ENCODE assay signal across 34 cellular contexts in genomic region chr17:72492941-72493340, GRCh38.
"Had no signal": no experiment of that assay in that cellular context is flagged by ENCODE, and none has a peak within 500 bp of the region (broad histone marks: within the 10 kb centered on the region; RNA-seq: fewer than 3 reads in every experiment).

No MANE protein-coding gene starts in this region.

- H3K36me3 ChIP-seq: adrenal gland, ascending aorta, brain microvascular endothelial cell, breast epithelium, cardiac muscle cell had no signal

- H3K27me3 ChIP-seq: adrenal gland, ascending aorta, body of pancreas, brain microvascular endothelial cell, breast epithelium, cardiac muscle cell had no signal

- DNase-seq: activated effector memory CD4-positive, alpha-beta T cell treated with anti-CD3 and anti-CD28 coated beads, Interleukin-2, amount 50 U/mL, for 16 hours; activated effector memory CD4-positive, alpha-beta T cell treated with Interleukin-2 at 50 U/mL for 16 hours; activated gamma-delta T cell; activated gamma-delta T cell treated with Interleukin-2 at 50 U/mL for 16 hours; activated naive CD4-positive, alpha-beta T cell; activated naive CD4-positive, alpha-beta T cell treated with anti-CD3 and anti-CD28 coated beads for 36 hours; activated naive CD4-positive, alpha-beta T cell treated with anti-CD3 and anti-CD28 coated beads, Interleukin-2, amount 10 ng/mL, durations not matched to agents 7 days and 5 days; activated naive CD4-positive, alpha-beta T cell treated with anti-CD3 and anti-CD28 coated beads, Interleukin-2, amount 50 U/mL, for 16 hours; activated naive CD4-positive, alpha-beta T cell treated with Interleukin-2 at 50 U/mL for 16 hours; activated naive CD8-positive, alpha-beta T cell treated with anti-CD3 and anti-CD28 coated beads for 36 hours; activated naive CD8-positive, alpha-beta T cell treated with anti-CD3 and anti-CD28 coated beads, Interleukin-2, amount 10 ng/mL, durations not matched to agents 7 days and 5 days; activated naive CD8-positive, alpha-beta T cell treated with anti-CD3 and anti-CD28 coated beads, Interleukin-2, amount 50 U/mL, for 24 hours; activated T-cell treated with anti-CD3 and anti-CD28 coated beads, Interleukin-2, amount 50 U/mL, for 1 hour; activated T-cell treated with anti-CD3 and anti-CD28 coated beads, Interleukin-2, amount 50 U/mL, for 24 hours; activated T-cell treated with anti-CD3 and anti-CD28 coated beads, Interleukin-2, amount 50 U/mL, for 4 hours; activated T-cell treated with anti-CD3 and anti-CD28 coated beads, Interleukin-2, amount 50 U/mL, for 48 hours; activated T-cell treated with anti-CD3 and anti-CD28 coated beads, Interleukin-2, amount 50 U/mL, for 72 hours; adrenal gland; amniotic stem cell; amygdala; anterior cingulate cortex; aorta; body of pancreas; brain microvascular endothelial cell; caudate nucleus; central memory CD4-positive, alpha-beta T cell; cerebellar nuclear complex had no signal

- H3K9me3 ChIP-seq: adrenal gland, ascending aorta, body of pancreas had no signal

- H3K4me1 ChIP-seq: adrenal gland, ascending aorta, breast epithelium had no signal

- ATAC-seq: activated naive CD4-positive, alpha-beta T cell treated with anti-CD3 and anti-CD28 coated beads, Interleukin-2, amount 50 U/mL, for 72 hours; activated naive CD8-positive, alpha-beta T cell treated with anti-CD3 and anti-CD28 coated beads, Interleukin-2, amount 50 U/mL, for 24 hours; activated T-cell treated with anti-CD3 and anti-CD28 coated beads, Interleukin-2, amount 50 U/mL, for 4 hours; activated T-cell treated with anti-CD3 and anti-CD28 coated beads, Interleukin-2, amount 50 U/mL, for 72 hours; activated T-helper 17 cell treated with anti-CD3 and anti-CD28 coated beads, Interleukin-2, amount 50 U/mL, for 72 hours; body of pancreas had no signal

- H3K4me3 ChIP-seq: adrenal gland, ascending aorta, body of pancreas, breast epithelium, cardiac muscle cell had no signal

- FAIRE-seq: astrocyte, bronchial epithelial cell had no signal

- H3K27ac ChIP-seq: adrenal gland, ascending aorta, body of pancreas, brain microvascular endothelial cell, breast epithelium, cardiac muscle cell had no signal
